Comparison of ENCODE assay signal across 8 cellular contexts in the genomic region with DNA sequence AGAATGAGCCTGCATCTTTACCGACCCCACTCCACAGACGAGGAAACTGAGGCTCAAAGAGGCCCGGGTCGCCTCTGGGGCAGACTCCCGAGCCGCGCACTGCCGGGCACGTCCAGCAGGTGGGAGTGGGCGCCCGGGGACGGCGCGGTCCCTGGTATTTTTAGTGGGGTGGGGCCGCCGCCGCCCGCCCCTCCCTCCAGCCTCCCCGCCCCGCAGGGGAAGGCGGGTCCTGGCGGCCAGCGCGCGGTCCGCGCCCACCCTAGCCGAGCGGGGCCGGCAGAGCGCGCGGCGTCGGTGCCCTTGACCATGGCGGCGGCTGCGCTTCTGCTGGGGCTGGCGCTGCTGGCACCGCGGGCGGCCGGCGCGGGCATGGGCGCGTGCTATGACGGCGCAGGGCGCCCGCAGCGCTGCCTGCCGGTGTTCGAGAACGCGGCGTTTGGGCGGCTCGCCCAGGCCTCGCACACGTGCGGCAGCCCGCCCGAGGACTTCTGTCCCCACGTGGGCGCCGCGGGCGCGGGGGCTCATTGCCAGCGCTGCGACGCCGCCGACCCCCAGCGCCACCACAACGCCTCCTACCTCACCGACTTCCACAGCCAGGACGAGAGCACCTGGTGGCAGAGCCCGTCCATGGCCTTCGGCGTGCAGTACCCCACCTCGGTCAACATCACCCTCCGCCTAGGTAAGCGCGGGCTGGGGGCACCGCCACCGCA. TPM values are rescaled to one million over a fixed set of nuclear protein-coding genes. Genes with fewer than 3 reads are reported as not detected.
DNase-seq lines count a peak whose midpoint lies in the region; ATAC-seq, FAIRE-seq and TF ChIP-seq lines count a peak whose summit lies in the region.

A gene (plus strand): TSS at position 266 of the 710 bp plus-strand sequence. CDS start 41 bp downstream, at position 307.

- H3K9ac ChIP-seq in keratinocyte (ENCODE audit: control insufficient read depth, extremely low read depth, insufficient read depth, low read length), result no peak within 1 kb of the TSS

- peak within 1 kb of the TSS; percentile 76 for H3K4me2 ChIP-seq in keratinocyte (ENCODE audit: control insufficient read depth, extremely low read depth, insufficient read depth, low read depth, low read length)

- TF ChIP-seq POLR2A in upper lobe of left lung (IDR thresholded peaks at IDR 0.05), result no peak

- intact Hi-C loops in activated CD4-positive, alpha-beta memory T cell treated with anti-CD3 and anti-CD28 coated beads for 36 hours (cut with micrococcal nuclease), result no loop called here

- no peaks in the 10 kb centered on the region for H3K9me3 Mint-ChIP-seq in activated T-cell treated with anti-CD3 and anti-CD28 coated beads, Interleukin-2, amount 50 U/mL, for 72 hours
- no peaks in the 10 kb centered on the region for H3K9me3 Mint-ChIP-seq in activated naive CD8-positive, alpha-beta T cell (ENCODE audit: low read depth)
- no peaks in the 10 kb centered on the region for H3K9me3 Mint-ChIP-seq in activated CD4-positive, alpha-beta memory T cell treated with anti-CD3 and anti-CD28 coated beads for 36 hours

- CTCF ChIA-PET in activated CD4-positive, alpha-beta memory T cell treated with anti-CD3 and anti-CD28 coated beads for 36 hours (lab: Charles Lee), result no interaction called here

- H4K20me1 ChIP-seq in keratinocyte (ENCODE audit: control insufficient read depth, extremely low read depth, insufficient read depth, low read length), result no peaks in the 10 kb centered on the region

- peak within 1 kb of the TSS; percentile 46 to 58 for H3K4me3 Mint-ChIP-seq in activated T-cell treated with anti-CD3 and anti-CD28 coated beads, Interleukin-2, amount 50 U/mL, for 72 hours
- peak within 1 kb of the TSS; percentile 35 for H3K4me3 Mint-ChIP-seq in activated naive CD8-positive, alpha-beta T cell
- no peak within 1 kb of the TSS for H3K4me3 Mint-ChIP-seq in activated CD4-positive, alpha-beta memory T cell treated with anti-CD3 and anti-CD28 coated beads for 36 hours

- FAIRE-seq in keratinocyte (lab: Jason Lieb, UNC), result no peak

- TF ChIP-seq CTCF in keratinocyte (optimal IDR thresholded peaks at IDR 0.05 in 1 of 3, IDR thresholded peaks at IDR 0.05 in 1 of 3, conservative IDR thresholded peaks at IDR 0.05 in 1 of 3; ENCODE audit: extremely low read depth in 1 of 3, insufficient read depth in 2 of 3, low read length in 3 of 3) (peak in 2 of 3 experiments; percentile 13 to 28), upper lobe of left lung (IDR thresholded peaks at IDR 0.05) (peak in 5 of 6 experiments; percentile 19 to 38 (median 25))

- WGBS in upper lobe of left lung, 2 donors, result 16% methylated on average over 22 of the region's 88 CpGs; no CpG with 5 or more reads in 1 of the 2 donors

- no peak for TF ChIP-seq EP300 in upper lobe of left lung (IDR thresholded peaks at IDR 0.05)

- H3K27me3 Mint-ChIP-seq in activated T-cell treated with anti-CD3 and anti-CD28 coated beads, Interleukin-2, amount 50 U/mL, for 72 hours (ENCODE audit: low read depth), result peaks cover 46% of the 10 kb centered on the region
- peaks cover 11% of the 10 kb centered on the region for H3K27me3 Mint-ChIP-seq in activated naive CD8-positive, alpha-beta T cell
- H3K27me3 Mint-ChIP-seq in activated CD4-positive, alpha-beta memory T cell treated with anti-CD3 and anti-CD28 coated beads for 36 hours, result peaks cover 32% of the 10 kb centered on the region

- H3K4me1 Mint-ChIP-seq in activated T-cell treated with anti-CD3 and anti-CD28 coated beads, Interleukin-2, amount 50 U/mL, for 72 hours (ENCODE audit: low read depth), result no peaks in the 10 kb centered on the region
- H3K4me1 Mint-ChIP-seq in activated naive CD8-positive, alpha-beta T cell (ENCODE audit: low read depth), result peaks cover 3% of the 10 kb centered on the region
- H3K4me1 Mint-ChIP-seq in activated CD4-positive, alpha-beta memory T cell treated with anti-CD3 and anti-CD28 coated beads for 36 hours (ENCODE audit: low read depth), result no peaks in the 10 kb centered on the region

- dilution Hi-C loops in keratinocyte (cut with MboI; ENCODE audit: extremely low pct_ligation_motif_present, low sequenced_read_pairs), result no loop called here

- peaks cover 0 to 3% of the 10 kb centered on the region in 2 donors for H3K36me3 Mint-ChIP-seq in activated T-cell treated with anti-CD3 and anti-CD28 coated beads, Interleukin-2, amount 50 U/mL, for 72 hours (ENCODE audit: insufficient read depth in 2 of 2)
- H3K36me3 Mint-ChIP-seq in activated naive CD8-positive, alpha-beta T cell, result no peaks in the 10 kb centered on the region
- H3K36me3 Mint-ChIP-seq in activated CD4-positive, alpha-beta memory T cell treated with anti-CD3 and anti-CD28 coated beads for 36 hours, result no peaks in the 10 kb centered on the region

- peak; percentile 6 to 8 for DNase-seq in activated T-cell treated with anti-CD3 and anti-CD28 coated beads, Interleukin-2, amount 50 U/mL, for 72 hours
- no peak for DNase-seq in activated T-cell treated with anti-CD3 and anti-CD28 coated beads, Interleukin-2, amount 50 U/mL, for 1 hour
- no peak for DNase-seq in keratinocyte (ENCODE audit: low read depth, low spot score)
- peak in 1 of 2 donors; percentile 84 for DNase-seq in upper lobe of left lung
- DNase-seq in activated CD4-positive, alpha-beta memory T cell treated with anti-CD3 and anti-CD28 coated beads for 36 hours, result no peak

- no peaks in the 10 kb centered on the region for H3K9me1 ChIP-seq in keratinocyte (ENCODE audit: control insufficient read depth, extremely low read depth, insufficient read depth, low read length)

- H3K79me2 ChIP-seq in keratinocyte (ENCODE audit: control insufficient read depth, insufficient read depth, low read length), result no peaks in the 10 kb centered on the region

- ATAC-seq in activated T-cell treated with anti-CD3 and anti-CD28 coated beads, Interleukin-2, amount 50 U/mL, for 72 hours (replicated peaks in 1 of 2), result peak; percentile 49 to 50
- ATAC-seq in upper lobe of left lung (ENCODE audit: low FRiP score in 2 of 2) (peak in 1 of 2 donors; percentile 69), HG03135 (IDR thresholded peaks at IDR 0.05; ENCODE audit: unreplicated experiment) (no peak), HG02678 (IDR thresholded peaks at IDR 0.05; ENCODE audit: unreplicated experiment) (no peak)

- no peak within 1 kb of the TSS for H3K27ac Mint-ChIP-seq in activated T-cell treated with anti-CD3 and anti-CD28 coated beads, Interleukin-2, amount 50 U/mL, for 72 hours
- no peak within 1 kb of the TSS for H3K27ac Mint-ChIP-seq in activated naive CD8-positive, alpha-beta T cell
- no peak within 1 kb of the TSS for H3K27ac Mint-ChIP-seq in activated CD4-positive, alpha-beta memory T cell treated with anti-CD3 and anti-CD28 coated beads for 36 hours

- POLR2A ChIA-PET in activated CD4-positive, alpha-beta memory T cell treated with anti-CD3 and anti-CD28 coated beads for 36 hours (lab: Charles Lee), result no interaction called here

- H3K27ac ChIP-seq in keratinocyte (ENCODE audit: control insufficient read depth, insufficient read depth, low read length) (no peak within 1 kb of the TSS), upper lobe of left lung (peak within 1 kb of the TSS in 3 of 4 donors; percentile 36 to 67 (median 56))

- H2AFZ ChIP-seq in keratinocyte (ENCODE audit: control insufficient read depth, low read length), result peak within 1 kb of the TSS; percentile 42

- H3K27me3 ChIP-seq in keratinocyte (ENCODE audit: control insufficient read depth, extremely low read depth, insufficient read depth, low read length) (peaks cover 46% of the 10 kb centered on the region), upper lobe of left lung (peaks cover 0 to 18% (median 7%) of the 10 kb centered on the region in 4 donors)

- H3K9me3 ChIP-seq in keratinocyte (ENCODE audit: control insufficient read depth, low read depth, low read length), result no peaks in the 10 kb centered on the region
- H3K9me3 ChIP-seq in upper lobe of left lung, result no peaks in the 10 kb centered on the region

- H3K4me3 ChIP-seq in keratinocyte (ENCODE audit: control insufficient read depth in 2 of 3, extremely low read depth in 1 of 3, insufficient read depth in 2 of 3, low read depth in 1 of 3, low read length in 3 of 3), result peak within 1 kb of the TSS in 1 of 3 experiments; percentile 32
- peak within 1 kb of the TSS in 3 of 4 donors; percentile 34 to 41 (median 37) for H3K4me3 ChIP-seq in upper lobe of left lung

- H3K36me3 ChIP-seq in keratinocyte (ENCODE audit: control insufficient read depth in 2 of 2, extremely low read depth in 1 of 2, insufficient read depth in 2 of 2, low read length in 2 of 2) (no peaks in the 10 kb centered on the region), upper lobe of left lung (no peaks in the 10 kb centered on the region)

- H3K4me1 ChIP-seq in keratinocyte (ENCODE audit: control insufficient read depth, extremely low read depth, insufficient read depth, low read length) (no peaks in the 10 kb centered on the region), upper lobe of left lung (peaks cover 0 to 10% (median 2%) of the 10 kb centered on the region in 4 donors)

RNA-seq across cellular contexts. Expression of the gene that starts here (rescaled TPM):
- total RNA-seq in activated T-cell treated with anti-CD3 and anti-CD28 coated beads, Interleukin-2, amount 50 U/mL, for 72 hours, result under 1 TPM; 0.65 to 0.74 TPM
- not detected in 3 replicates for polyA plus RNA-seq in keratinocyte
- polyA plus RNA-seq in keratinocyte (2011; ENCODE audit: low read depth), result not detected
- not detected in 2 replicates for polyA plus RNA-seq in keratinocyte (2011; cell fraction: cytosol; rRNA removed)
- 0.03 TPM in 1 of 2 replicates, not detected in the other for polyA plus RNA-seq in keratinocyte (2011; cell fraction: nucleus; rRNA removed)
- not detected in 2 replicates for polyA plus RNA-seq in keratinocyte (2012; ENCODE audit: low replicate concordance)
- not detected in 3 replicates for polyA minus RNA-seq in keratinocyte
- polyA minus RNA-seq in keratinocyte (2011; cell fraction: cytosol; rRNA and poly(A)+ RNA removed), result not detected
- not detected in 2 replicates for polyA minus RNA-seq in keratinocyte (2011; cell fraction: nucleus; rRNA and poly(A)+ RNA removed)
- 10 to 100 TPM in 5 of 6 donors, 1 to 10 TPM in 1; 6.7 to 56.0 (median 19.5) TPM for total RNA-seq in upper lobe of left lung
- under 1 TPM; 0.12 to 0.34 TPM for total RNA-seq in activated CD4-positive, alpha-beta memory T cell treated with anti-CD3 and anti-CD28 coated beads for 36 hours

Comparison
In these comparisons a context has a peak if more than half of its experiments do, and no peak if none do; other contexts are left out.
1. RNA of the gene that starts here (total RNA-seq): 6.7 to 56.0 TPM in upper lobe of left lung; 0.65 to 0.74 TPM in activated T-cell treated with anti-CD3 and anti-CD28 coated beads, Interleukin-2, amount 50 U/mL, for 72 hours and 0.12 to 0.34 TPM in activated CD4-positive, alpha-beta memory T cell treated with anti-CD3 and anti-CD28 coated beads for 36 hours; every median in the first group is over 4 times any median in the second.
2. Peak in DNase-seq and ATAC-seq in activated T-cell treated with anti-CD3 and anti-CD28 coated beads, Interleukin-2, amount 50 U/mL, for 72 hours; RNA of the gene not detected or under 1 TPM.